Comparison of ENCODE assay signal across 1 cellular context in the genomic region with DNA sequence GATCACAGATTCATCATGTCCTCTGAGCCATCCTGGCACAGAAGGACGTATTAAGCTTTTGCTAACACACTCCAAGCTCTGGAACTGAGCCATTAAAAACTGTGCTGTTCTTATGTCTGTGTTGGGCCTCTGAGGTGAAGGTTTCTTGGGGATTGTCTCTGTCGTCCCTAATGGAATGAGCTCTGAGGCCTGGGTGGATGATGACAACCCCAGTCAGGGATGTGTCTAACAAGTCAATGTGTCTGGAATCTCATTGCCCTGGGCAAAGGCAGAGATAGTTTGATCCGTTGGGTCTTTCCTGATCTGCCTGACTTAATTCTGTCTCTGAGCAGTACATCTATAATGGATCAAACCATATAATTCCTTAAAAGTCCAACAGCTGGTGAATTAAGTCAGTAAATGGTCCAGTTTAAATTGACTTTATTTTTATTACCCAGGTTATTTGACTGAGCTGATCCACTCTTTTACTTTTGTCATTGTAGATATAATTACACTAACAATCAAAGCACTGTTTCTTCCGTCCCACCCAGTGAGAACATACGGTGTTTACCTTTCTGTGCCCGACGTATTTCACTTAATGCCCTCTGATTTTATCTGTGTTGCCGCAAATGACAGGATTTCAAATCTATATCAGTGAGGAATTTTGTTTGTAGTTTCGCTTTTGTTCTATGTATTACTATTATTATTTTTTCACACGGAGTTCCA.
TF ChIP-seq lines count a peak whose summit lies in the region.

No MANE protein-coding gene starts in this region.

TF ChIP-seq in GM23338, 12 proteins besides CTCF, POLR2A, EP300 and RAD21 (continued from another document):
- TF ChIP-seq, protein P1, sequence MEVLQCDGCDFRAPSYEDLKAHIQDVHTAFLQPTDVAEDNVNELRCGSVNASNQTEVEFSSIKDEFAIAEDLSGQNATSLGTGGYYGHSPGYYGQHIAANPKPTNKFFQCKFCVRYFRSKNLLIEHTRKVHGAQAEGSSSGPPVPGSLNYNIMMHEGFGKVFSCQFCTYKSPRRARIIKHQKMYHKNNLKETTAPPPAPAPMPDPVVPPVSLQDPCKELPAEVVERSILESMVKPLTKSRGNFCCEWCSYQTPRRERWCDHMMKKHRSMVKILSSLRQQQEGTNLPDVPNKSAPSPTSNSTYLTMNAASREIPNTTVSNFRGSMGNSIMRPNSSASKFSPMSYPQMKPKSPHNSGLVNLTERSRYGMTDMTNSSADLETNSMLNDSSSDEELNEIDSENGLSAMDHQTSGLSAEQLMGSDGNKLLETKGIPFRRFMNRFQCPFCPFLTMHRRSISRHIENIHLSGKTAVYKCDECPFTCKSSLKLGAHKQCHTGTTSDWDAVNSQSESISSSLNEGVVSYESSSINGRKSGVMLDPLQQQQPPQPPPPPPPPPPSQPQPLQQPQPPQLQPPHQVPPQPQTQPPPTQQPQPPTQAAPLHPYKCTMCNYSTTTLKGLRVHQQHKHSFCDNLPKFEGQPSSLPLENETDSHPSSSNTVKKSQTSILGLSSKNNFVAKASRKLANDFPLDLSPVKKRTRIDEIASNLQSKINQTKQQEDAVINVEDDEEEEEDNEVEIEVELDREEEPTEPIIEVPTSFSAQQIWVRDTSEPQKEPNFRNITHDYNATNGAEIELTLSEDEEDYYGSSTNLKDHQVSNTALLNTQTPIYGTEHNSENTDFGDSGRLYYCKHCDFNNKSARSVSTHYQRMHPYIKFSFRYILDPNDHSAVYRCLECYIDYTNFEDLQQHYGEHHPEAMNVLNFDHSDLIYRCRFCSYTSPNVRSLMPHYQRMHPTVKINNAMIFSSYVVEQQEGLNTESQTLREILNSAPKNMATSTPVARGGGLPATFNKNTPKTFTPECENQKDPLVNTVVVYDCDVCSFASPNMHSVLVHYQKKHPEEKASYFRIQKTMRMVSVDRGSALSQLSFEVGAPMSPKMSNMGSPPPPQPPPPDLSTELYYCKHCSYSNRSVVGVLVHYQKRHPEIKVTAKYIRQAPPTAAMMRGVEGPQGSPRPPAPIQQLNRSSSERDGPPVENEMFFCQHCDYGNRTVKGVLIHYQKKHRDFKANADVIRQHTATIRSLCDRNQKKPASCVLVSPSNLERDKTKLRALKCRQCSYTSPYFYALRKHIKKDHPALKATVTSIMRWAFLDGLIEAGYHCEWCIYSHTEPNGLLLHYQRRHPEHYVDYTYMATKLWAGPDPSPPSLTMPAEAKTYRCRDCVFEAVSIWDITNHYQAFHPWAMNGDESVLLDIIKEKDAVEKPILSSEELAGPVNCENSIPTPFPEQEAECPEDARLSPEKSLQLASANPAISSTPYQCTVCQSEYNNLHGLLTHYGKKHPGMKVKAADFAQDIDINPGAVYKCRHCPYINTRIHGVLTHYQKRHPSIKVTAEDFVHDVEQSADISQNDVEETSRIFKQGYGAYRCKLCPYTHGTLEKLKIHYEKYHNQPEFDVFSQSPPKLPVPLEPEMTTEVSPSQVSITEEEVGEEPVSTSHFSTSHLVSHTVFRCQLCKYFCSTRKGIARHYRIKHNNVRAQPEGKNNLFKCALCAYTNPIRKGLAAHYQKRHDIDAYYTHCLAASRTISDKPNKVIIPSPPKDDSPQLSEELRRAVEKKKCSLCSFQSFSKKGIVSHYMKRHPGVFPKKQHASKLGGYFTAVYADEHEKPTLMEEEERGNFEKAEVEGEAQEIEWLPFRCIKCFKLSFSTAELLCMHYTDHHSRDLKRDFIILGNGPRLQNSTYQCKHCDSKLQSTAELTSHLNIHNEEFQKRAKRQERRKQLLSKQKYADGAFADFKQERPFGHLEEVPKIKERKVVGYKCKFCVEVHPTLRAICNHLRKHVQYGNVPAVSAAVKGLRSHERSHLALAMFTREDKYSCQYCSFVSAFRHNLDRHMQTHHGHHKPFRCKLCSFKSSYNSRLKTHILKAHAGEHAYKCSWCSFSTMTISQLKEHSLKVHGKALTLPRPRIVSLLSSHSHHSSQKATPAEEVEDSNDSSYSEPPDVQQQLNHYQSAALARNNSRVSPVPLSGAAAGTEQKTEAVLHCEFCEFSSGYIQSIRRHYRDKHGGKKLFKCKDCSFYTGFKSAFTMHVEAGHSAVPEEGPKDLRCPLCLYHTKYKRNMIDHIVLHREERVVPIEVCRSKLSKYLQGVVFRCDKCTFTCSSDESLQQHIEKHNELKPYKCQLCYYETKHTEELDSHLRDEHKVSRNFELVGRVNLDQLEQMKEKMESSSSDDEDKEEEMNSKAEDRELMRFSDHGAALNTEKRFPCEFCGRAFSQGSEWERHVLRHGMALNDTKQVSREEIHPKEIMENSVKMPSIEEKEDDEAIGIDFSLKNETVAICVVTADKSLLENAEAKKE (CRISPR knock-in tag; IDR thresholded peaks at IDR 0.05) = no peak
- no peak for TF ChIP-seq ZNF331 (CRISPR knock-in tag; IDR thresholded peaks at IDR 0.05; ENCODE audit: low read depth)
- TF ChIP-seq, protein P2, sequence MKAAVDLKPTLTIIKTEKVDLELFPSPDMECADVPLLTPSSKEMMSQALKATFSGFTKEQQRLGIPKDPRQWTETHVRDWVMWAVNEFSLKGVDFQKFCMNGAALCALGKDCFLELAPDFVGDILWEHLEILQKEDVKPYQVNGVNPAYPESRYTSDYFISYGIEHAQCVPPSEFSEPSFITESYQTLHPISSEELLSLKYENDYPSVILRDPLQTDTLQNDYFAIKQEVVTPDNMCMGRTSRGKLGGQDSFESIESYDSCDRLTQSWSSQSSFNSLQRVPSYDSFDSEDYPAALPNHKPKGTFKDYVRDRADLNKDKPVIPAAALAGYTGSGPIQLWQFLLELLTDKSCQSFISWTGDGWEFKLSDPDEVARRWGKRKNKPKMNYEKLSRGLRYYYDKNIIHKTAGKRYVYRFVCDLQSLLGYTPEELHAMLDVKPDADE (IDR thresholded peaks at IDR 0.05) = no peak
- no peak for TF ChIP-seq POLR2AphosphoS5 (IDR thresholded peaks at IDR 0.05; ENCODE audit: low read depth)
- TF ChIP-seq, protein P3, sequence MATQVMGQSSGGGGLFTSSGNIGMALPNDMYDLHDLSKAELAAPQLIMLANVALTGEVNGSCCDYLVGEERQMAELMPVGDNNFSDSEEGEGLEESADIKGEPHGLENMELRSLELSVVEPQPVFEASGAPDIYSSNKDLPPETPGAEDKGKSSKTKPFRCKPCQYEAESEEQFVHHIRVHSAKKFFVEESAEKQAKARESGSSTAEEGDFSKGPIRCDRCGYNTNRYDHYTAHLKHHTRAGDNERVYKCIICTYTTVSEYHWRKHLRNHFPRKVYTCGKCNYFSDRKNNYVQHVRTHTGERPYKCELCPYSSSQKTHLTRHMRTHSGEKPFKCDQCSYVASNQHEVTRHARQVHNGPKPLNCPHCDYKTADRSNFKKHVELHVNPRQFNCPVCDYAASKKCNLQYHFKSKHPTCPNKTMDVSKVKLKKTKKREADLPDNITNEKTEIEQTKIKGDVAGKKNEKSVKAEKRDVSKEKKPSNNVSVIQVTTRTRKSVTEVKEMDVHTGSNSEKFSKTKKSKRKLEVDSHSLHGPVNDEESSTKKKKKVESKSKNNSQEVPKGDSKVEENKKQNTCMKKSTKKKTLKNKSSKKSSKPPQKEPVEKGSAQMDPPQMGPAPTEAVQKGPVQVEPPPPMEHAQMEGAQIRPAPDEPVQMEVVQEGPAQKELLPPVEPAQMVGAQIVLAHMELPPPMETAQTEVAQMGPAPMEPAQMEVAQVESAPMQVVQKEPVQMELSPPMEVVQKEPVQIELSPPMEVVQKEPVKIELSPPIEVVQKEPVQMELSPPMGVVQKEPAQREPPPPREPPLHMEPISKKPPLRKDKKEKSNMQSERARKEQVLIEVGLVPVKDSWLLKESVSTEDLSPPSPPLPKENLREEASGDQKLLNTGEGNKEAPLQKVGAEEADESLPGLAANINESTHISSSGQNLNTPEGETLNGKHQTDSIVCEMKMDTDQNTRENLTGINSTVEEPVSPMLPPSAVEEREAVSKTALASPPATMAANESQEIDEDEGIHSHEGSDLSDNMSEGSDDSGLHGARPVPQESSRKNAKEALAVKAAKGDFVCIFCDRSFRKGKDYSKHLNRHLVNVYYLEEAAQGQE (IDR thresholded peaks at IDR 0.05; ENCODE audit: unreplicated experiment) = no peak
- TF ChIP-seq ZNF114 (CRISPR knock-in tag; IDR thresholded peaks at IDR 0.05) = no peak
- TF ChIP-seq EZH2phosphoT487 (IDR thresholded peaks at IDR 0.05; ENCODE audit: unreplicated experiment) = no peak
- TF ChIP-seq JUNB (IDR thresholded peaks at IDR 0.05; ENCODE audit: unreplicated experiment) = no peak
TF ChIP-seq in GM23338: peak in this region for 0.
